In the genomic region with DNA sequence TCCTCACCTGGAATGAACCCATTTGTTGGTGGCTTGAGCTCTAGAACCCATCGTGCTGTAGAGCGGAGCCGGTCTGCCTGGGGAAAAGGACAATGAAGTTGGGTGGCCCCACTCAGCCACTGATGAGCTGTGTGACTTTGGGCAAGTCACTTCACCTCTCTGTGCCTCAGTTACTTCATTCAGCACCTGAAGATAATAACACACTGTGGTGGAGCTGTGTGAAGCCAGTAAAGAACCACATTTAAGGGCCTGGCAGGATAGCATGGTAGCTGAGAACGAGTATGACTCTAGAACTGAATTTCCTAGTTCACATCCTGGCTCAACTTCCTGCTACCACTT, we compare ENCODE assay signal across 22 cellular contexts. TPM values are rescaled to one million over a fixed set of nuclear protein-coding genes. Genes with fewer than 3 reads are reported as not detected.
"Had no signal": no experiment of that assay in that cellular context is flagged by ENCODE, and none has a peak within 500 bp of the region (broad histone marks: within the 10 kb centered on the region; RNA-seq: fewer than 3 reads in every experiment).

No MANE protein-coding gene starts in this region.

- H3K9me3 ChIP-seq: heart right ventricle, left lung, ovary, psoas muscle had no signal

- FAIRE-seq: endometrium had no signal

- ATAC-seq: heart right ventricle; naive thymus-derived CD8-positive, alpha-beta T cell; psoas muscle; right cardiac atrium; stimulated activated effector memory CD8-positive, alpha-beta T cell treated with anti-CD3 and anti-CD28 coated beads, Interleukin-12 subunit alpha, Interleukin-12 subunit beta, amount 100 ng/mL, for 72 hours; stimulated activated naive CD8-positive, alpha-beta T cell treated with anti-CD3 and anti-CD28 coated beads, Interleukin-15, amount 100 ng/mL, for 72 hours; T-helper 17 cell had no signal

- H2AFZ ChIP-seq: neural progenitor cell had no signal

- H3K4me3 ChIP-seq: cardiac muscle cell, heart right ventricle, left lung, lung, neural progenitor cell, ovary, psoas muscle, skin epidermis had no signal

- H3K27me3 ChIP-seq: cardiac muscle cell, left lung, neural progenitor cell, ovary had no signal

- H3K9ac ChIP-seq: neural progenitor cell had no signal

- DNase-seq: activated CD4-positive, alpha-beta T cell treated with anti-CD3 and anti-CD28 coated beads for 4 hours; activated CD4-positive, alpha-beta T cell treated with anti-CD3 and anti-CD28 coated beads, Interleukin-2, amount 50 U/mL, for 48 hours; activated CD4-positive, CD25-positive, alpha-beta regulatory T cell; activated naive CD4-positive, alpha-beta T cell treated with anti-CD3 and anti-CD28 coated beads for 36 hours; activated naive CD8-positive, alpha-beta T cell treated with anti-CD3 and anti-CD28 coated beads, Interleukin-2, amount 10 ng/mL, durations not matched to agents 7 days and 5 days; activated T-cell treated with anti-CD3 and anti-CD28 coated beads, Interleukin-2, amount 50 U/mL, for 48 hours; erythroblast; heart right ventricle; left lung; naive thymus-derived CD8-positive, alpha-beta T cell; ovary; psoas muscle; right cardiac atrium; stimulated activated CD4-positive, alpha-beta T cell treated with anti-CD3 and anti-CD28 coated beads, Interleukin-1b, Interleukin-23, amount 100 ng/mL, for 48 hours; stimulated activated naive CD8-positive, alpha-beta T cell treated with anti-CD3 and anti-CD28 coated beads, Interleukin-15, amount 100 ng/mL, for 72 hours; T-helper 17 cell had no signal

- H3K27ac ChIP-seq: cardiac muscle cell, heart right ventricle, left lung, neural progenitor cell, ovary, psoas muscle, skin epidermis had no signal

- H3K4me2 ChIP-seq: neural progenitor cell had no signal

- H3K36me3 ChIP-seq: cardiac muscle cell, heart right ventricle, left lung, neural progenitor cell, ovary had no signal

- H3K4me1 ChIP-seq: psoas muscle had no signal

RNA-seq across cellular contexts. Expression of gene EPHB2, which starts 37.1 kb away (rescaled TPM):
- total RNA-seq: activated naive CD4-positive, alpha-beta T cell treated with anti-CD3 and anti-CD28 coated beads for 36 hours had no signal
- polyA plus RNA-seq: naive thymus-derived CD8-positive, alpha-beta T cell had no signal
